8 cellular contexts compared by ENCODE assay signal in genomic region chr11:86805873-86806310, GRCh38. TPM values are rescaled to one million over a fixed set of nuclear protein-coding genes. Genes with fewer than 3 reads are reported as not detected.
DNase-seq lines count a peak whose midpoint lies in the region; ATAC-seq and TF ChIP-seq lines count a peak whose summit lies in the region.

No MANE protein-coding gene starts in this region.

- H3K27me3 ChIP-seq in SK-N-SH (ENCODE audit: insufficient read depth) (no peaks in the 10 kb centered on the region), skeletal muscle satellite cell (ENCODE audit: control insufficient read depth, insufficient read depth, low read length) (no peaks in the 10 kb centered on the region)

- no peaks in the 10 kb centered on the region for H3K36me3 Mint-ChIP-seq in activated T-helper 17 cell treated with anti-CD3 and anti-CD28 coated beads, Interleukin-2, amount 50 U/mL, for 72 hours (ENCODE audit: low read depth)

- no peaks in the 10 kb centered on the region for H3K9me2 ChIP-seq in SK-N-SH

- H3K4me1 ChIP-seq in SK-N-SH (ENCODE audit: control insufficient read depth in 1 of 2, insufficient read depth in 2 of 2, low read depth in 1 of 2, low read length in 1 of 2), result peaks cover 2 to 38% of the 10 kb centered on the region in 2 experiments
- peaks cover 53% of the 10 kb centered on the region for H3K4me1 ChIP-seq in skeletal muscle satellite cell (ENCODE audit: control insufficient read depth, insufficient read depth, low read length)

- H3K9ac ChIP-seq in SK-N-SH (no peak overlapping the region; the same call in 1 of the 2 replicates), skeletal muscle satellite cell (ENCODE audit: low read depth, low read length) (no peak overlapping the region)

- no peak for TF ChIP-seq EP300 in SK-N-SH (IDR thresholded peaks at IDR 0.05; ENCODE audit: borderline replicate concordance in 1 of 2, low read depth in 1 of 2, low read length in 1 of 2)

- no peaks in the 10 kb centered on the region for H3K9me3 ChIP-seq in SK-N-SH
- no peaks in the 10 kb centered on the region for H3K9me3 ChIP-seq in skeletal muscle satellite cell (replicated peaks; ENCODE audit: low read length)

- H3K79me2 ChIP-seq in SK-N-SH (ENCODE audit: insufficient read depth), result peaks cover 100% of the 10 kb centered on the region

- TF ChIP-seq CTCF in SK-N-SH (IDR thresholded peaks at IDR 0.05), result no peak

- H3K36me3 ChIP-seq in SK-N-SH (replicated peaks in 1 of 2; ENCODE audit: control insufficient read depth in 1 of 2, insufficient read depth in 2 of 2, low read length in 1 of 2), result peaks cover 60 to 78% of the 10 kb centered on the region in 2 experiments
- peaks cover 49% of the 10 kb centered on the region for H3K36me3 ChIP-seq in skeletal muscle satellite cell (ENCODE audit: insufficient read depth, low read length)

- POLR2A ChIA-PET in SK-N-SH (lab: Yijun Ruan, JAX), result no interaction called here

- TF ChIP-seq RAD21 in SK-N-SH (IDR thresholded peaks at IDR 0.05; ENCODE audit: low read length), result no peak

- peak overlapping the region; percentile 14 for H3K27ac Mint-ChIP-seq in activated T-helper 17 cell treated with anti-CD3 and anti-CD28 coated beads, Interleukin-2, amount 50 U/mL, for 72 hours

- peak overlapping the region in 1 of 2 experiments; percentile 93; a peak in 2 of 4 replicates for H3K27ac ChIP-seq in SK-N-SH (ENCODE audit: low read depth in 2 of 2, low read length in 1 of 2)

- CTCF ChIA-PET in SK-N-SH (lab: Yijun Ruan, JAX), result interaction anchor here (2.0 to 6.4 kb wide), 2 partner anchors 198 to 349 kb away, joined by 8 to 32 read pairs; no protein-coding TSS in a partner anchor

- H3K27me3 Mint-ChIP-seq in activated T-helper 17 cell treated with anti-CD3 and anti-CD28 coated beads, Interleukin-2, amount 50 U/mL, for 72 hours, result peaks cover 30% of the 10 kb centered on the region

- H3K4me3 Mint-ChIP-seq in activated T-helper 17 cell treated with anti-CD3 and anti-CD28 coated beads, Interleukin-2, amount 50 U/mL, for 72 hours, result peak overlapping the region; percentile 2

- no peaks in the 10 kb centered on the region for H3K9me3 Mint-ChIP-seq in activated T-helper 17 cell treated with anti-CD3 and anti-CD28 coated beads, Interleukin-2, amount 50 U/mL, for 72 hours

- peak overlapping the region; percentile 80 for H3K4me2 ChIP-seq in SK-N-SH
- peak overlapping the region; percentile 42 for H3K4me2 ChIP-seq in skeletal muscle satellite cell (ENCODE audit: low read length)

- H3F3A ChIP-seq in SK-N-SH (replicated peaks; ENCODE audit: insufficient read depth), result peaks cover 69% of the 10 kb centered on the region

- H4K20me1 ChIP-seq in SK-N-SH (ENCODE audit: insufficient read depth), result peaks cover 77% of the 10 kb centered on the region

- WGBS in SK-N-SH (ENCODE audit: low lambda C conversion rate), result 88% methylated on average over 2 of the region's 2 CpGs

- H2AFZ ChIP-seq in SK-N-SH (ENCODE audit: low read depth), result no peak overlapping the region

- ATAC-seq in SK-N-SH treated with all-trans-retinoic acid at 6 μM for 48 hours, result no peak
- peak; percentile 74 for ATAC-seq in HG02981 (IDR thresholded peaks at IDR 0.05; ENCODE audit: unreplicated experiment)
- peak; percentile 89 for ATAC-seq in activated T-helper 17 cell treated with anti-CD3 and anti-CD28 coated beads, Interleukin-2, amount 50 U/mL, for 72 hours (replicated peaks)

- H3K4me3 ChIP-seq in SK-N-SH (ENCODE audit: low read depth in 2 of 2, low read length in 1 of 2), result no peak overlapping the region
- no peak overlapping the region for H3K4me3 ChIP-seq in skeletal muscle satellite cell (ENCODE audit: low read length)

- H3K4me1 Mint-ChIP-seq in activated T-helper 17 cell treated with anti-CD3 and anti-CD28 coated beads, Interleukin-2, amount 50 U/mL, for 72 hours, result peaks cover 19% of the 10 kb centered on the region

- DNase-seq in SK-N-SH (no peak), GM03348 (ENCODE audit: low spot score) (no peak), anterior cingulate cortex (lab: John Stamatoyannopoulos, UW) (no peak), globus pallidus (ENCODE audit: low spot score) (no peak)

TF ChIP-seq in SK-N-SH, 30 proteins besides CTCF, POLR2A, EP300 and RAD21:
- TF ChIP-seq TEAD4 (IDR thresholded peaks at IDR 0.05; ENCODE audit: borderline replicate concordance, insufficient read depth) (no peak), RFX5 (IDR thresholded peaks at IDR 0.05; ENCODE audit: low read length) (no peak), SMC3 (IDR thresholded peaks at IDR 0.05; ENCODE audit: low read depth, low read length) (no peak), MEF2A (IDR thresholded peaks at IDR 0.05; ENCODE audit: borderline replicate concordance, low read depth) (no peak), YY1 (IDR thresholded peaks at IDR 0.05; ENCODE audit: low read depth) (no peak), SIN3A (IDR thresholded peaks at IDR 0.05; ENCODE audit: borderline replicate concordance, low read depth, low read length) (no peak), JUND (IDR thresholded peaks at IDR 0.05) (no peak), TAF1 (IDR thresholded peaks at IDR 0.05; ENCODE audit: borderline replicate concordance, low read depth, low read length) (no peak), ELF1 (IDR thresholded peaks at IDR 0.05) (no peak), FOXM1 (IDR thresholded peaks at IDR 0.05; ENCODE audit: low read depth) (no peak), NFIC (IDR thresholded peaks at IDR 0.05; ENCODE audit: borderline replicate concordance) (no peak)

TF ChIP-seq in SK-N-SH treated with all-trans-retinoic acid at 6 μM for 48 hours, 23 proteins besides CTCF, POLR2A, EP300 and RAD21 (continues in another document):
- TF ChIP-seq, protein P1, sequence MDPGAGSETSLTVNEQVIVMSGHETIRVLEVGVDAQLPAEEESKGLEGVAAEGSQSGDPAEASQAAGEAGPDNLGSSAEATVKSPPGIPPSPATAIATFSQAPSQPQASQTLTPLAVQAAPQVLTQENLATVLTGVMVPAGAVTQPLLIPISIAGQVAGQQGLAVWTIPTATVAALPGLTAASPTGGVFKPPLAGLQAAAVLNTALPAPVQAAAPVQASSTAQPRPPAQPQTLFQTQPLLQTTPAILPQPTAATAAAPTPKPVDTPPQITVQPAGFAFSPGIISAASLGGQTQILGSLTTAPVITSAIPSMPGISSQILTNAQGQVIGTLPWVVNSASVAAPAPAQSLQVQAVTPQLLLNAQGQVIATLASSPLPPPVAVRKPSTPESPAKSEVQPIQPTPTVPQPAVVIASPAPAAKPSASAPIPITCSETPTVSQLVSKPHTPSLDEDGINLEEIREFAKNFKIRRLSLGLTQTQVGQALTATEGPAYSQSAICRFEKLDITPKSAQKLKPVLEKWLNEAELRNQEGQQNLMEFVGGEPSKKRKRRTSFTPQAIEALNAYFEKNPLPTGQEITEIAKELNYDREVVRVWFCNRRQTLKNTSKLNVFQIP (CRISPR knock-in tag; IDR thresholded peaks at IDR 0.05; ENCODE audit: borderline replicate concordance, low read depth), result no peak
- no peak for TF ChIP-seq PPARA (CRISPR knock-in tag; IDR thresholded peaks at IDR 0.05; ENCODE audit: borderline replicate concordance)
- TF ChIP-seq, protein P2, sequence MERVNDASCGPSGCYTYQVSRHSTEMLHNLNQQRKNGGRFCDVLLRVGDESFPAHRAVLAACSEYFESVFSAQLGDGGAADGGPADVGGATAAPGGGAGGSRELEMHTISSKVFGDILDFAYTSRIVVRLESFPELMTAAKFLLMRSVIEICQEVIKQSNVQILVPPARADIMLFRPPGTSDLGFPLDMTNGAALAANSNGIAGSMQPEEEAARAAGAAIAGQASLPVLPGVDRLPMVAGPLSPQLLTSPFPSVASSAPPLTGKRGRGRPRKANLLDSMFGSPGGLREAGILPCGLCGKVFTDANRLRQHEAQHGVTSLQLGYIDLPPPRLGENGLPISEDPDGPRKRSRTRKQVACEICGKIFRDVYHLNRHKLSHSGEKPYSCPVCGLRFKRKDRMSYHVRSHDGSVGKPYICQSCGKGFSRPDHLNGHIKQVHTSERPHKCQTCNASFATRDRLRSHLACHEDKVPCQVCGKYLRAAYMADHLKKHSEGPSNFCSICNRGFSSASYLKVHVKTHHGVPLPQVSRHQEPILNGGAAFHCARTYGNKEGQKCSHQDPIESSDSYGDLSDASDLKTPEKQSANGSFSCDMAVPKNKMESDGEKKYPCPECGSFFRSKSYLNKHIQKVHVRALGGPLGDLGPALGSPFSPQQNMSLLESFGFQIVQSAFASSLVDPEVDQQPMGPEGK (CRISPR knock-in tag; IDR thresholded peaks at IDR 0.05; ENCODE audit: borderline replicate concordance), result no peak
- no peak for TF ChIP-seq ZC3H10 (CRISPR knock-in tag; IDR thresholded peaks at IDR 0.05)
- TF ChIP-seq TSHZ2 (CRISPR knock-in tag; IDR thresholded peaks at IDR 0.05), result no peak
- no peak for TF ChIP-seq BACH2 (CRISPR knock-in tag; IDR thresholded peaks at IDR 0.05; ENCODE audit: borderline replicate concordance)
- no peak for TF ChIP-seq TOX (CRISPR knock-in tag; IDR thresholded peaks at IDR 0.05; ENCODE audit: borderline replicate concordance)
- TF ChIP-seq ZNF70 (CRISPR knock-in tag; IDR thresholded peaks at IDR 0.05), result no peak
- no peak for TF ChIP-seq ZFP30 (CRISPR knock-in tag; IDR thresholded peaks at IDR 0.05)

RNA-seq across cellular contexts. Expression of gene PRSS23, which starts 5.5 kb away (rescaled TPM):
- 326 and 429 TPM in 2 replicates for polyA plus RNA-seq in SK-N-SH (2012; rRNA removed)
- polyA plus RNA-seq in SK-N-SH (2012; cell fraction: cytosol; rRNA removed), result 346 and 361 TPM in 2 replicates
- 89.2 and 204 TPM in 2 replicates for polyA plus RNA-seq in SK-N-SH (2012; cell fraction: nucleus; rRNA removed)
- under 1 TPM; 0.16 to 0.91 TPM for total RNA-seq in activated T-helper 17 cell treated with anti-CD3 and anti-CD28 coated beads, Interleukin-2, amount 50 U/mL, for 72 hours
- 85.2 and 87.4 TPM in 2 replicates for total RNA-seq in skeletal muscle satellite cell (2012; rRNA removed)
